15 cellular contexts compared by ENCODE assay signal in genomic region chr1:213256438-213257087, GRCh38.
DNase-seq lines count a peak whose midpoint lies in the region; ATAC-seq and TF ChIP-seq lines count a peak whose summit lies in the region.
"Had no signal": no experiment of that assay in that cellular context is flagged by ENCODE, and none has a peak within 500 bp of the region (broad histone marks: within the 10 kb centered on the region; RNA-seq: fewer than 3 reads in every experiment).

No MANE protein-coding gene starts in this region.

- no peaks in the 10 kb centered on the region for H3K4me1 ChIP-seq in uterus
- H3K4me1 ChIP-seq in esophagus muscularis mucosa: no peaks in the 10 kb centered on the region

- DNase-seq in uterus (no peak), esophagus muscularis mucosa (ENCODE audit: extremely low spot score) (no peak), HuH-7 (ENCODE audit: low spot score) (no peak)
- DNase-seq: DND-41, foreskin melanocyte, left colon, NCI-H226, T-helper 9 cell, trophoblast cell had no signal

- ATAC-seq in GM18498 (IDR thresholded peaks at IDR 0.05; ENCODE audit: unreplicated experiment) (peak; percentile 94), GM19395 (IDR thresholded peaks at IDR 0.05; ENCODE audit: unreplicated experiment) (peak; percentile 83), HG02642 (IDR thresholded peaks at IDR 0.05; ENCODE audit: poor library complexity, unreplicated experiment) (peak; percentile 93), HG03439 (IDR thresholded peaks at IDR 0.05; ENCODE audit: unreplicated experiment) (peak; percentile 91)
- ATAC-seq in activated CD4-positive, CD25-positive, alpha-beta regulatory T cell treated with anti-CD3 and anti-CD28 coated beads, Interleukin-2, amount 50 U/mL, for 24 hours: no peak
- ATAC-seq: left colon had no signal

- H3K27ac ChIP-seq in uterus (no peak overlapping the region), esophagus muscularis mucosa (replicated peaks in 1 of 4) (no peak overlapping the region)
- H3K27ac ChIP-seq: skin epidermis had no signal

- H3K36me3 ChIP-seq in uterus: no peaks in the 10 kb centered on the region
- H3K36me3 ChIP-seq in esophagus muscularis mucosa: no peaks in the 10 kb centered on the region

- TF ChIP-seq CTCF in uterus (IDR thresholded peaks at IDR 0.05) (no peak), esophagus muscularis mucosa (IDR thresholded peaks at IDR 0.05) (no peak)

- 93% methylated on average over 3 of the region's 3 CpGs for WGBS in esophagus muscularis mucosa

- H3K4me3 ChIP-seq in uterus: no peak overlapping the region
- H3K4me3 ChIP-seq in esophagus muscularis mucosa: no peak overlapping the region
- H3K4me3 ChIP-seq: skin epidermis had no signal

- intact Hi-C loops in uterus (cut with DNase I; ENCODE audit: low total_unique reads): no loop called here
- intact Hi-C loops in esophagus muscularis mucosa (cut with DNase I): no loop called here

- H3K27me3 ChIP-seq in uterus (no peaks in the 10 kb centered on the region), esophagus muscularis mucosa (no peaks in the 10 kb centered on the region)

- H3K9me3 ChIP-seq in uterus (no peaks in the 10 kb centered on the region), esophagus muscularis mucosa (no peaks in the 10 kb centered on the region)

- TF ChIP-seq POLR2A in uterus (IDR thresholded peaks at IDR 0.05) (no peak), esophagus muscularis mucosa (IDR thresholded peaks at IDR 0.05; ENCODE audit: low read depth) (no peak)

- TF ChIP-seq EP300 in esophagus muscularis mucosa (IDR thresholded peaks at IDR 0.05): no peak

Comparison
In these comparisons a context has a peak if more than half of its experiments do, and no peak if none do; other contexts are left out.
1. ATAC-seq: peak in GM18498 (single experiment), GM19395 (single experiment), HG02642 (single experiment) and HG03439 (single experiment); none in activated CD4-positive, CD25-positive, alpha-beta regulatory T cell treated with anti-CD3 and anti-CD28 coated beads, Interleukin-2, amount 50 U/mL, for 24 hours (0 of 2).